ENCODE assay signal across 11 cellular contexts in the genomic region with DNA sequence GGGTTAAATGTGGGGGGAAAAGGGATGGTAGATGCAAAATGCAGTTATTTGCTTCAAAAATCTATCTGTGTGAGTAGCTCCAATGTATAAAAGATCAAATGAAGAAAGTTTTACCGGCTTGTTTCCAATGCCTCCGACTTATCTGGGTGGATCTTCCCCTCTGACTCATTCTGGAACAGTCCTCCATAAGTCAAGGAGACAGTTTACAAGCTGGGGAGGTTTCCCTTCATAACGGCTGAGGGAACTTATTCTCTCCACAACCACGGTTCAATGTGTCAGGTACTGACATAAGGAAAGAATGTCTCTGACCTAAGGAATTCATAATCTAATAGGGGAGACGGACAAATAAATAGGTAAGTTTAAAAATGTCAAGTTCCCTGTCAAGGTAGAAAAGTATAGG. TPM values are rescaled to one million over a fixed set of nuclear protein-coding genes. Genes with fewer than 3 reads are reported as not detected.
DNase-seq lines count a peak whose midpoint lies in the region; ATAC-seq, FAIRE-seq and TF ChIP-seq lines count a peak whose summit lies in the region.
"Had no signal": no experiment of that assay in that cellular context is flagged by ENCODE, and none has a peak within 500 bp of the region (broad histone marks: within the 10 kb centered on the region; RNA-seq: fewer than 3 reads in every experiment).

No MANE protein-coding gene starts in this region.

- H3K27me3 ChIP-seq in astrocyte (ENCODE audit: insufficient read depth, low read length) (no peaks in the 10 kb centered on the region), upper lobe of left lung (peaks cover 0 to 8% (median 0%) of the 10 kb centered on the region in 4 donors)

- peak overlapping the region; percentile 85 for H3K4me2 ChIP-seq in astrocyte (ENCODE audit: low read length)

- no peak for TF ChIP-seq EP300 in upper lobe of left lung (IDR thresholded peaks at IDR 0.05)

- no peak for DNase-seq in activated T-cell treated with anti-CD3 and anti-CD28 coated beads, Interleukin-2, amount 50 U/mL, for 4 hours
- DNase-seq in activated T-cell treated with anti-CD3 and anti-CD28 coated beads, Interleukin-2, amount 50 U/mL, for 24 hours, result no peak
- DNase-seq in astrocyte (ENCODE audit: low read depth), result peak; percentile 73
- no peak for DNase-seq in left colon
- DNase-seq in upper lobe of left lung, result no peak
- no peak for DNase-seq in SIG-M5 treated with dmso at 0.1 percent for 504 hours (lab: John Stamatoyannopoulos, UW; ENCODE audit: unreplicated experiment)
- no peak for DNase-seq in stimulated activated CD4-positive, alpha-beta T cell treated with anti-CD3 and anti-CD28 coated beads, Interleukin-4, amount 100 ng/mL, for 1 hour
- DNase-seq: activated T-cell treated with anti-CD3 and anti-CD28 coated beads, Interleukin-2, amount 50 U/mL, for 1 hour; left cardiac atrium; NK-92 treated with Interleukin-12 subunit alpha and Interleukin-12 subunit beta, amount 100 ng/mL, for 24 hours had no signal

- no peaks in the 10 kb centered on the region for H3K9me3 Mint-ChIP-seq in activated T-cell treated with anti-CD3 and anti-CD28 coated beads, Interleukin-2, amount 50 U/mL, for 4 hours
- H3K9me3 Mint-ChIP-seq in activated T-cell treated with anti-CD3 and anti-CD28 coated beads, Interleukin-2, amount 50 U/mL, for 24 hours, result no peaks in the 10 kb centered on the region
- peaks cover 4% of the 10 kb centered on the region for H3K9me3 Mint-ChIP-seq in astrocyte (ENCODE audit: unreplicated experiment)

- TF ChIP-seq CTCF in astrocyte (IDR thresholded peaks at IDR 0.05; ENCODE audit: insufficient read depth, low read depth, low read length) (no peak), upper lobe of left lung (IDR thresholded peaks at IDR 0.05) (no peak)

- no peaks in the 10 kb centered on the region for H3K36me3 Mint-ChIP-seq in activated T-cell treated with anti-CD3 and anti-CD28 coated beads, Interleukin-2, amount 50 U/mL, for 4 hours (ENCODE audit: insufficient read depth)
- H3K36me3 Mint-ChIP-seq in activated T-cell treated with anti-CD3 and anti-CD28 coated beads, Interleukin-2, amount 50 U/mL, for 24 hours (ENCODE audit: low read depth), result no peaks in the 10 kb centered on the region
- no peaks in the 10 kb centered on the region for H3K36me3 Mint-ChIP-seq in astrocyte (ENCODE audit: low read depth, unreplicated experiment)

- peaks cover 17% of the 10 kb centered on the region for H3K27me3 Mint-ChIP-seq in activated T-cell treated with anti-CD3 and anti-CD28 coated beads, Interleukin-2, amount 50 U/mL, for 4 hours (ENCODE audit: low read depth)
- peaks cover 5% of the 10 kb centered on the region for H3K27me3 Mint-ChIP-seq in activated T-cell treated with anti-CD3 and anti-CD28 coated beads, Interleukin-2, amount 50 U/mL, for 24 hours
- H3K27me3 Mint-ChIP-seq in astrocyte (ENCODE audit: low read depth, unreplicated experiment), result peaks cover 6% of the 10 kb centered on the region

- no peaks in the 10 kb centered on the region for H3K36me3 ChIP-seq in astrocyte (ENCODE audit: insufficient read depth, low read length)
- H3K36me3 ChIP-seq in upper lobe of left lung, result no peaks in the 10 kb centered on the region

- H3K79me2 ChIP-seq in astrocyte (ENCODE audit: insufficient read depth, low read length), result no peaks in the 10 kb centered on the region

- 49 to 57% methylated on average over 5 of the region's 5 CpGs for WGBS in upper lobe of left lung, 2 donors

- peak overlapping the region; percentile 82 for H2AFZ ChIP-seq in astrocyte (ENCODE audit: low read depth, low read length)

- peaks cover 27% of the 10 kb centered on the region for H3K4me1 Mint-ChIP-seq in activated T-cell treated with anti-CD3 and anti-CD28 coated beads, Interleukin-2, amount 50 U/mL, for 4 hours (ENCODE audit: low read depth)
- peaks cover 31% of the 10 kb centered on the region for H3K4me1 Mint-ChIP-seq in activated T-cell treated with anti-CD3 and anti-CD28 coated beads, Interleukin-2, amount 50 U/mL, for 24 hours (ENCODE audit: low read depth)
- H3K4me1 Mint-ChIP-seq in astrocyte (ENCODE audit: low read depth, unreplicated experiment), result peaks cover 20% of the 10 kb centered on the region

- H3K9ac ChIP-seq in astrocyte (ENCODE audit: low read length), result no peak overlapping the region

- no peak for TF ChIP-seq POLR2A in upper lobe of left lung (IDR thresholded peaks at IDR 0.05)

- FAIRE-seq in astrocyte (lab: Jason Lieb, UNC), result peak; percentile 60

- no peaks in the 10 kb centered on the region for H3K9me3 ChIP-seq in astrocyte (ENCODE audit: insufficient read depth, low read depth, low read length)
- no peaks in the 10 kb centered on the region for H3K9me3 ChIP-seq in upper lobe of left lung

- intact Hi-C loops in left colon (cut with DNase I, micrococcal nuclease), result no loop called here

- no peak for ATAC-seq in activated T-cell treated with anti-CD3 and anti-CD28 coated beads, Interleukin-2, amount 50 U/mL, for 4 hours
- ATAC-seq in left colon, result peak; percentile 59
- peak in 1 of 2 donors; percentile 69 for ATAC-seq in upper lobe of left lung (ENCODE audit: low FRiP score in 2 of 2)
- no peak for ATAC-seq in HG02852 (IDR thresholded peaks at IDR 0.05; ENCODE audit: unreplicated experiment)

- peak overlapping the region; percentile 48 for H3K4me3 Mint-ChIP-seq in activated T-cell treated with anti-CD3 and anti-CD28 coated beads, Interleukin-2, amount 50 U/mL, for 4 hours
- H3K4me3 Mint-ChIP-seq in activated T-cell treated with anti-CD3 and anti-CD28 coated beads, Interleukin-2, amount 50 U/mL, for 24 hours, result no peak overlapping the region
- H3K4me3 Mint-ChIP-seq in astrocyte (ENCODE audit: unreplicated experiment), result no peak overlapping the region

- no peak overlapping the region for H3K27ac Mint-ChIP-seq in activated T-cell treated with anti-CD3 and anti-CD28 coated beads, Interleukin-2, amount 50 U/mL, for 24 hours
- peak overlapping the region; percentile 35 for H3K27ac Mint-ChIP-seq in astrocyte (ENCODE audit: unreplicated experiment)

- H3K27ac ChIP-seq in astrocyte (ENCODE audit: low read depth, low read length), result no peak overlapping the region
- H3K27ac ChIP-seq in upper lobe of left lung, result peak overlapping the region in 3 of 4 donors; percentile 24 to 62 (median 50)

- H3K4me1 ChIP-seq in astrocyte (ENCODE audit: insufficient read depth, low read length) (peaks cover 15% of the 10 kb centered on the region), upper lobe of left lung (peaks cover 0 to 13% (median 5%) of the 10 kb centered on the region in 4 donors)

- no peak overlapping the region for H3K4me3 ChIP-seq in astrocyte (ENCODE audit: insufficient read depth, low read depth, low read length)
- peak overlapping the region in 1 of 4 donors; percentile 46 for H3K4me3 ChIP-seq in upper lobe of left lung

- no peaks in the 10 kb centered on the region for H4K20me1 ChIP-seq in astrocyte (ENCODE audit: insufficient read depth, low read length)

RNA-seq across cellular contexts. Expression of a gene that starts 49.7 kb away (rescaled TPM):
- 100 to 1,000 TPM in 1 of 3 donors, 10 to 100 TPM in 2; 77.2 to 105 (median 92.4) TPM for total RNA-seq in activated T-cell treated with anti-CD3 and anti-CD28 coated beads, Interleukin-2, amount 50 U/mL, for 4 hours
- total RNA-seq in astrocyte (2.2 and 2.6 TPM in 2 replicates), left colon (10 to 100 TPM; 41.7 to 53.6 TPM), upper lobe of left lung (10 to 100 TPM in 5 of 6 donors, 1 to 10 TPM in 1; 8.8 to 39.5 (median 19.1) TPM)
